26 cellular contexts compared by ENCODE assay signal in genomic region chr22:28106601-28107000, GRCh38.
DNase-seq lines count a peak whose midpoint lies in the region; ATAC-seq and FAIRE-seq lines count a peak whose summit lies in the region.
"Had no signal": no experiment of that assay in that cellular context is flagged by ENCODE, and none has a peak within 500 bp of the region (broad histone marks: within the 10 kb centered on the region; RNA-seq: fewer than 3 reads in every experiment).

No MANE protein-coding gene starts in this region.

- H3K27ac ChIP-seq in Karpas-422 (ENCODE audit: low read length) (peak overlapping the region; percentile 92), SJCRH30 (peak overlapping the region; percentile 87), small intestine (ENCODE audit: low read depth in 1 of 2, low read length in 1 of 2) (no peak overlapping the region)
- H3K27ac ChIP-seq: BLaER1 had no signal

- H3K4me1 ChIP-seq in Karpas-422 (ENCODE audit: low read length) (peaks cover 71% of the 10 kb centered on the region), SJCRH30 (peaks cover 32% of the 10 kb centered on the region), small intestine (ENCODE audit: control insufficient read depth in 2 of 2, insufficient read depth in 1 of 2, low read depth in 1 of 2, low read length in 1 of 2) (no peaks in the 10 kb centered on the region)
- H3K4me1 ChIP-seq: BLaER1 had no signal

- 91 to 94% (median 93%) methylated on average over 4 of the region's 4 CpGs for WGBS in small intestine, 3 donors

- H3K9ac ChIP-seq in Karpas-422 (ENCODE audit: low read length) = no peak overlapping the region
- H3K9ac ChIP-seq: BLaER1 had no signal

- no peaks in the 10 kb centered on the region for H4K20me1 ChIP-seq in Karpas-422 (ENCODE audit: insufficient read depth, low read depth, low read length)
- H4K20me1 ChIP-seq: BLaER1 had no signal

- peak overlapping the region; percentile 45 for H3K4me2 ChIP-seq in Karpas-422 (ENCODE audit: low read depth, low read length, poor library complexity, severe bottlenecking)
- H3K4me2 ChIP-seq: BLaER1 had no signal

- H2AFZ ChIP-seq in Karpas-422 (ENCODE audit: low read length) = no peak overlapping the region

- FAIRE-seq in small intestine (lab: Jason Lieb, UNC) = no peak
- FAIRE-seq: A204.1, GM12878, GM12892, GM18507 had no signal

- no peak for DNase-seq in Karpas-422
- DNase-seq in NCI-H82 (lab: John Stamatoyannopoulos, UW) = peak; percentile 68
- peak; percentile 57 to 88 for DNase-seq in SJCRH30
- no peak for DNase-seq in small intestine
- DNase-seq: 8988T; ACHN; BE2C; C1 segment of cervical spinal cord; CD4-positive, alpha-beta memory T cell; CD4-positive, CD25-positive, alpha-beta regulatory T cell; CD8-positive, alpha-beta memory T cell; COR-L47; DMS 273 treated with DMSO at 0.1 percent for 48 hours; DMS153; DMS53; DMS79; DND-41; EL; GDM1 had no signal

- no peaks in the 10 kb centered on the region for H3K9me2 ChIP-seq in Karpas-422 (replicated peaks; ENCODE audit: insufficient read depth, low read length)

- H3K79me2 ChIP-seq in Karpas-422 (ENCODE audit: low read length) = no peaks in the 10 kb centered on the region

- H3K4me3 ChIP-seq in Karpas-422 (ENCODE audit: low read length) = no peak overlapping the region
- no peak overlapping the region for H3K4me3 ChIP-seq in SJCRH30
- H3K4me3 ChIP-seq in small intestine (ENCODE audit: low read depth in 1 of 2, low read length in 2 of 2) = no peak overlapping the region
- H3K4me3 ChIP-seq: BLaER1, GM12878 had no signal

- H3K9me3 ChIP-seq in Karpas-422 (ENCODE audit: low read length) = no peaks in the 10 kb centered on the region
- H3K9me3 ChIP-seq in SJCRH30 (replicated peaks) = no peaks in the 10 kb centered on the region
- H3K9me3 ChIP-seq in small intestine (ENCODE audit: control insufficient read depth, low read depth) = no peaks in the 10 kb centered on the region
- H3K9me3 ChIP-seq: BE2C, BLaER1 had no signal

- H3K27me3 ChIP-seq in Karpas-422 (ENCODE audit: low read length) (no peaks in the 10 kb centered on the region), SJCRH30 (no peaks in the 10 kb centered on the region), small intestine (ENCODE audit: control insufficient read depth in 2 of 2, insufficient read depth in 2 of 2, low read length in 2 of 2) (no peaks in the 10 kb centered on the region)
- H3K27me3 ChIP-seq: BE2C, BLaER1 had no signal

- no peak for ATAC-seq in HG03039 (IDR thresholded peaks at IDR 0.05; ENCODE audit: unreplicated experiment)
- ATAC-seq in GM19035 (IDR thresholded peaks at IDR 0.05; ENCODE audit: unreplicated experiment) = no peak
- ATAC-seq: GM12878 had no signal

- H3K36me3 ChIP-seq in Karpas-422 (ENCODE audit: insufficient read depth, low read length) (no peaks in the 10 kb centered on the region), SJCRH30 (peaks cover 8% of the 10 kb centered on the region), small intestine (ENCODE audit: control insufficient read depth in 2 of 2, insufficient read depth in 2 of 2, low read length in 2 of 2) (no peaks in the 10 kb centered on the region)
- H3K36me3 ChIP-seq: BLaER1 had no signal

Comparison
In these comparisons a context has a peak if more than half of its experiments do, and no peak if none do; other contexts are left out.
1. DNase-seq: peak in NCI-H82 (single experiment) and SJCRH30 (2 of 2); none in Karpas-422 (single experiment) and small intestine (single experiment).
2. H3K27ac ChIP-seq: peak in Karpas-422 (single experiment) and SJCRH30 (single experiment); none in small intestine (0 of 2).